In genomic region chr2:234218261-234219180, GRCh38 we compare ENCODE assay signal across 15 cellular contexts.
DNase-seq lines count a peak whose midpoint lies in the region; ATAC-seq and TF ChIP-seq lines count a peak whose summit lies in the region.
"Had no signal": no experiment of that assay in that cellular context is flagged by ENCODE, and none has a peak within 500 bp of the region (broad histone marks: within the 10 kb centered on the region; RNA-seq: fewer than 3 reads in every experiment).

No MANE protein-coding gene starts in this region.

- no peaks in the 10 kb centered on the region for H3K36me3 Mint-ChIP-seq in CD8-positive, alpha-beta T cell
- no peaks in the 10 kb centered on the region for H3K36me3 Mint-ChIP-seq in stimulated activated naive B cell treated with anti-CD40 and anti-IgM and Interleukin-4, amounts not matched to agents 10 μg/mL and 1 μg/mL and 100 μg/mL, for 72 hours

- no peaks in the 10 kb centered on the region for H3K9me3 Mint-ChIP-seq in CD8-positive, alpha-beta T cell
- H3K9me3 Mint-ChIP-seq in stimulated activated naive B cell treated with anti-CD40 and anti-IgM and Interleukin-4, amounts not matched to agents 10 μg/mL and 1 μg/mL and 100 μg/mL, for 72 hours = no peaks in the 10 kb centered on the region

- H3K4me3 Mint-ChIP-seq in CD8-positive, alpha-beta T cell = peak overlapping the region; percentile 52
- no peak overlapping the region for H3K4me3 Mint-ChIP-seq in stimulated activated naive B cell treated with anti-CD40 and anti-IgM and Interleukin-4, amounts not matched to agents 10 μg/mL and 1 μg/mL and 100 μg/mL, for 72 hours
- H3K4me3 Mint-ChIP-seq: activated T-helper 1 cell treated with anti-CD3 and anti-CD28 coated beads, Interleukin-12 subunit alpha, Interleukin-12 subunit beta, Interleukin-2, Interleukin-4 antibody, amounts not matched to agents 30 ng/mL and 10 ng/mL and 1 ng/mL, durations not matched to agents 14 hours and 24 hours and 36 hours had no signal

- H3K4me3 ChIP-seq in CD8-positive, alpha-beta T cell (ENCODE audit: low read depth, low read length) = no peak overlapping the region
- H3K4me3 ChIP-seq in mucosa of descending colon = no peak overlapping the region
- H3K4me3 ChIP-seq: PC-9, thoracic aorta had no signal

- H3K27ac Mint-ChIP-seq in CD8-positive, alpha-beta T cell = no peak overlapping the region
- no peak overlapping the region for H3K27ac Mint-ChIP-seq in stimulated activated naive B cell treated with anti-CD40 and anti-IgM and Interleukin-4, amounts not matched to agents 10 μg/mL and 1 μg/mL and 100 μg/mL, for 72 hours
- H3K27ac Mint-ChIP-seq: activated T-helper 1 cell treated with anti-CD3 and anti-CD28 coated beads, Interleukin-12 subunit alpha, Interleukin-12 subunit beta, Interleukin-2, Interleukin-4 antibody, amounts not matched to agents 30 ng/mL and 10 ng/mL and 1 ng/mL, durations not matched to agents 14 hours and 24 hours and 36 hours had no signal

- TF ChIP-seq CTCF in CD8-positive, alpha-beta T cell (IDR thresholded peaks at IDR 0.05) = no peak
- no peak for TF ChIP-seq CTCF in mucosa of descending colon (IDR thresholded peaks at IDR 0.05)

- POLR2A ChIA-PET in CD8-positive, alpha-beta T cell (lab: Charles Lee) = interaction anchor here (0.6 to 1.1 kb wide), 5 partner anchors 54 to 1106 kb away, joined by 3 read pairs; no protein-coding TSS in a partner anchor

- no peak overlapping the region for H3K27ac ChIP-seq in CD8-positive, alpha-beta T cell (ENCODE audit: low read depth, low read length)
- H3K27ac ChIP-seq: brain microvascular endothelial cell, PC-9, thoracic aorta had no signal

- peak; percentile 54 for DNase-seq in ACHN
- DNase-seq in CD8-positive, alpha-beta T cell = peak in 3 of 7 experiments; percentile 11 to 60 (median 15)
- peak; percentile 12 for DNase-seq in amniotic epithelial cell (ENCODE audit: low read depth)
- DNase-seq in mucosa of descending colon = peak in 1 of 3 donors; percentile 27
- DNase-seq in activated CD8-positive, alpha-beta memory T cell treated with anti-CD3 and anti-CD28 coated beads, Interleukin-2, amount 50 U/mL, for 4 hours = no peak
- no peak for DNase-seq in stimulated activated naive B cell treated with anti-CD40 and anti-IgM and Interleukin-4, amounts not matched to agents 10 μg/mL and 1 μg/mL and 100 μg/mL, for 72 hours
- no peak for DNase-seq in H4 (ENCODE audit: low spot score)
- DNase-seq: brain microvascular endothelial cell; effector memory CD4-positive, alpha-beta T cell; NCI-H1092 treated with DMSO at 0.1 percent for 48 hours; NCI-H446 treated with DMSO at 0.1 percent for 48 hours; PC-9 had no signal

- H3K36me3 ChIP-seq in CD8-positive, alpha-beta T cell (ENCODE audit: insufficient read depth, low read length) = no peaks in the 10 kb centered on the region
- H3K36me3 ChIP-seq in mucosa of descending colon (ENCODE audit: low read depth) = no peaks in the 10 kb centered on the region
- H3K36me3 ChIP-seq: brain microvascular endothelial cell, thoracic aorta had no signal

- H3K27me3 ChIP-seq in CD8-positive, alpha-beta T cell (ENCODE audit: insufficient read depth, low read length) = no peaks in the 10 kb centered on the region
- H3K27me3 ChIP-seq: brain microvascular endothelial cell had no signal

- peaks cover 43% of the 10 kb centered on the region for H3K4me1 Mint-ChIP-seq in CD8-positive, alpha-beta T cell (ENCODE audit: low read depth)
- peaks cover 0 to 4% of the 10 kb centered on the region in 2 donors for H3K4me1 Mint-ChIP-seq in stimulated activated naive B cell treated with anti-CD40 and anti-IgM and Interleukin-4, amounts not matched to agents 10 μg/mL and 1 μg/mL and 100 μg/mL, for 72 hours

- intact Hi-C loops in CD8-positive, alpha-beta T cell (cut with DNase I, micrococcal nuclease) = loop anchor here in 1 of 2 experiments (10.0 kb wide), 2 partner anchors 54 to 56 kb away; no protein-coding TSS in a partner anchor
- intact Hi-C loops in mucosa of descending colon (cut with DNase I, micrococcal nuclease) = no loop called here

- ATAC-seq in CD8-positive, alpha-beta T cell = no peak
- ATAC-seq in mucosa of descending colon (peak; percentile 50), GM19324 (IDR thresholded peaks at IDR 0.05; ENCODE audit: low FRiP score, unreplicated experiment) (no peak)
- ATAC-seq in stimulated activated naive B cell treated with anti-CD40 and anti-IgM and Interleukin-4, amounts not matched to agents 10 μg/mL and 1 μg/mL and 100 μg/mL, for 72 hours (replicated peaks) = no peak

- H3K4me1 ChIP-seq in CD8-positive, alpha-beta T cell (ENCODE audit: insufficient read depth, low read length) = peaks cover 31% of the 10 kb centered on the region
- no peaks in the 10 kb centered on the region for H3K4me1 ChIP-seq in mucosa of descending colon (ENCODE audit: low read depth)

- in situ Hi-C loops in ACHN (cut with HindIII; ENCODE audit: low pct_ligation_motif_present, low pct_unique_long_range_greater_than_20kb, low sequenced_read_pairs) = no loop called here

- H3K9me3 ChIP-seq in CD8-positive, alpha-beta T cell (ENCODE audit: low read length) = no peaks in the 10 kb centered on the region
- H3K9me3 ChIP-seq in mucosa of descending colon = no peaks in the 10 kb centered on the region
- H3K9me3 ChIP-seq: thoracic aorta had no signal

- CTCF ChIA-PET in CD8-positive, alpha-beta T cell (lab: Charles Lee) = interaction anchor here (0.7 to 1.2 kb wide), 4 partner anchors 12 to 282 kb away, joined by 3 to 4 read pairs (median 4); no protein-coding TSS in a partner anchor

- no peaks in the 10 kb centered on the region for H3K27me3 Mint-ChIP-seq in CD8-positive, alpha-beta T cell (ENCODE audit: low read depth)
- H3K27me3 Mint-ChIP-seq in stimulated activated naive B cell treated with anti-CD40 and anti-IgM and Interleukin-4, amounts not matched to agents 10 μg/mL and 1 μg/mL and 100 μg/mL, for 72 hours = peaks cover 15 to 16% of the 10 kb centered on the region in 2 donors

Comparison
In these comparisons a context has a peak if more than half of its experiments do, and no peak if none do; other contexts are left out.
1. DNase-seq: peak in ACHN (single experiment) and amniotic epithelial cell (single experiment); none in activated CD8-positive, alpha-beta memory T cell treated with anti-CD3 and anti-CD28 coated beads, Interleukin-2, amount 50 U/mL, for 4 hours (single experiment), stimulated activated naive B cell treated with anti-CD40 and anti-IgM and Interleukin-4, amounts not matched to agents 10 μg/mL and 1 μg/mL and 100 μg/mL, for 72 hours (single experiment) and H4 (single experiment).